ENCODE assay signal across 13 cellular contexts in genomic region chr7:30472771-30473392, GRCh38. TPM values are rescaled to one million over a fixed set of nuclear protein-coding genes. Genes with fewer than 3 reads are reported as not detected.
DNase-seq lines count a peak whose midpoint lies in the region; ATAC-seq and TF ChIP-seq lines count a peak whose summit lies in the region.
"Had no signal": no experiment of that assay in that cellular context is flagged by ENCODE, and none has a peak within 500 bp of the region (broad histone marks: within the 10 kb centered on the region; RNA-seq: fewer than 3 reads in every experiment).

No MANE protein-coding gene starts in this region.

- TF ChIP-seq EP300 in esophagus muscularis mucosa (IDR thresholded peaks at IDR 0.05), result no peak
- TF ChIP-seq EP300 in ovary (IDR thresholded peaks at IDR 0.05), result no peak

- DNase-seq in DMS 273 (lab: John Stamatoyannopoulos, UW; ENCODE audit: unreplicated experiment), result peak; percentile 91
- DNase-seq in NCI-H69 (lab: John Stamatoyannopoulos, UW), result peak; percentile 10
- peak; percentile 79 for DNase-seq in esophagus muscularis mucosa (ENCODE audit: extremely low spot score)
- no peak for DNase-seq in ovary
- DNase-seq in stimulated activated CD4-positive, alpha-beta T cell treated with anti-CD3 and anti-CD28 coated beads, Interleukin-15, amount 100 ng/mL, for 24 hours, result no peak
- DNase-seq in activated naive CD4-positive, alpha-beta T cell treated with anti-CD3 and anti-CD28 coated beads, Interleukin-2, amount 50 U/mL, for 16 hours, result no peak
- DNase-seq: activated CD4-positive, alpha-beta T cell treated with anti-CD3 and anti-CD28 coated beads, Interleukin-2, amount 10 ng/mL, durations not matched to agents 24 days and 14 days; activated naive CD4-positive, alpha-beta T cell treated with anti-CD3 and anti-CD28 coated beads for 36 hours; NCI-H2171 had no signal

- intact Hi-C loops in esophagus muscularis mucosa (cut with DNase I), result loop anchor here (10.0 kb wide), 1 partner anchor 188 kb away; the partner anchor contains the start of gene ZNRF2
- intact Hi-C loops in ovary (cut with DNase I), result no loop called here

- no peak for ATAC-seq in HG03159 (IDR thresholded peaks at IDR 0.05; ENCODE audit: unreplicated experiment)
- ATAC-seq in HG03457 (IDR thresholded peaks at IDR 0.05; ENCODE audit: unreplicated experiment), result no peak

- WGBS in esophagus muscularis mucosa, result 50% methylated on average over 1 of the region's 1 CpG
- WGBS in ovary, 3 donors, result 6 to 19% (median 8%) methylated on average over 1 of the region's 1 CpG

- H3K36me3 ChIP-seq in esophagus muscularis mucosa, result peaks cover 0 to 5% (median 0%) of the 10 kb centered on the region in 4 donors
- no peaks in the 10 kb centered on the region for H3K36me3 ChIP-seq in ovary
- H3K36me3 ChIP-seq: prostate gland, SJSA1 had no signal

- H3K27me3 ChIP-seq in esophagus muscularis mucosa (no peaks in the 10 kb centered on the region), ovary (no peaks in the 10 kb centered on the region)
- H3K27me3 ChIP-seq: SJSA1 had no signal

- H3K9me3 ChIP-seq in esophagus muscularis mucosa (no peaks in the 10 kb centered on the region), ovary (no peaks in the 10 kb centered on the region)
- H3K9me3 ChIP-seq: prostate gland, SJSA1 had no signal

- TF ChIP-seq CTCF in esophagus muscularis mucosa (IDR thresholded peaks at IDR 0.05) (no peak), ovary (IDR thresholded peaks at IDR 0.05) (no peak)

- H3K4me3 ChIP-seq in esophagus muscularis mucosa (no peak overlapping the region), ovary (no peak overlapping the region)
- H3K4me3 ChIP-seq: prostate gland, SJSA1 had no signal

- peaks cover 96 to 100% (median 99%) of the 10 kb centered on the region in 4 donors for H3K4me1 ChIP-seq in esophagus muscularis mucosa
- H3K4me1 ChIP-seq in ovary (ENCODE audit: insufficient read depth), result peaks cover 52% of the 10 kb centered on the region
- H3K4me1 ChIP-seq: prostate gland had no signal

- no peak for TF ChIP-seq POLR2A in esophagus muscularis mucosa (IDR thresholded peaks at IDR 0.05; ENCODE audit: low read depth)
- no peak for TF ChIP-seq POLR2A in ovary (IDR thresholded peaks at IDR 0.05)

- peak overlapping the region; percentile 84 to 87 (median 85) for H3K27ac ChIP-seq in esophagus muscularis mucosa (replicated peaks in 1 of 4)
- H3K27ac ChIP-seq in ovary, result peak overlapping the region; percentile 11 to 81
- H3K27ac ChIP-seq: prostate gland, SJSA1 had no signal

RNA-seq across cellular contexts. Expression of gene NOD1, which starts 5.7 kb away (rescaled TPM):
- 10 to 100 TPM; 11.6 to 22.0 (median 13.0) TPM for total RNA-seq in esophagus muscularis mucosa
- 10 to 100 TPM; 17.4 to 33.5 (median 20.6) TPM for total RNA-seq in ovary
- polyA plus RNA-seq in ovary, result 10 to 100 TPM; 15.2 to 20.0 TPM

RNA-seq across cellular contexts. Expression of gene GGCT, which starts 31.7 kb away (rescaled TPM):
- total RNA-seq in esophagus muscularis mucosa (10 to 100 TPM; 10.8 to 39.9 (median 17.8) TPM), ovary (10 to 100 TPM; 17.9 to 31.8 (median 22.0) TPM)
- 10 to 100 TPM; 32.3 to 36.1 TPM for polyA plus RNA-seq in ovary

Comparison
In these comparisons a context has a peak if more than half of its experiments do, and no peak if none do; other contexts are left out.
1. DNase-seq: peak in DMS 273 (single experiment), NCI-H69 (single experiment) and esophagus muscularis mucosa (single experiment); none in ovary (0 of 5), stimulated activated CD4-positive, alpha-beta T cell treated with anti-CD3 and anti-CD28 coated beads, Interleukin-15, amount 100 ng/mL, for 24 hours (single experiment) and activated naive CD4-positive, alpha-beta T cell treated with anti-CD3 and anti-CD28 coated beads, Interleukin-2, amount 50 U/mL, for 16 hours (single experiment).